In genomic region chr4:182310316-182310715, GRCh38 we compare ENCODE assay signal across 30 cellular contexts.
"Had no signal": no experiment of that assay in that cellular context is flagged by ENCODE, and none has a peak within 500 bp of the region (broad histone marks: within the 10 kb centered on the region; RNA-seq: fewer than 3 reads in every experiment).

No MANE protein-coding gene starts in this region.

- H3K9ac ChIP-seq: neural progenitor cell, parathyroid adenoma had no signal

- H3K36me3 Mint-ChIP-seq: activated CD4-positive, alpha-beta memory T cell treated with anti-CD3 and anti-CD28 coated beads for 36 hours; activated naive CD8-positive, alpha-beta T cell treated with anti-CD3 and anti-CD28 coated beads for 36 hours had no signal

- H2AFZ ChIP-seq: neural progenitor cell, parathyroid adenoma had no signal

- ATAC-seq: esophagus mucosa; naive thymus-derived CD8-positive, alpha-beta T cell; psoas muscle had no signal

- H3K27ac Mint-ChIP-seq: activated CD4-positive, alpha-beta memory T cell treated with anti-CD3 and anti-CD28 coated beads for 36 hours; activated naive CD4-positive, alpha-beta T cell treated with anti-CD3 and anti-CD28 coated beads for 36 hours; activated naive CD8-positive, alpha-beta T cell treated with anti-CD3 and anti-CD28 coated beads for 36 hours; activated T-helper 1 cell treated with anti-CD3 and anti-CD28 coated beads, Interleukin-12 subunit alpha, Interleukin-12 subunit beta, Interleukin-2, Interleukin-4 antibody, amounts not matched to agents 30 ng/mL and 10 ng/mL and 1 ng/mL, durations not matched to agents 14 hours and 24 hours and 36 hours; dendritic cell treated with granulocyte-macrophage colony-stimulating factor and Interleukin-4, amounts not matched to agents 40 ng/mL and 50 ng/mL, for 4 days; endodermal cell; naive thymus-derived CD8-positive, alpha-beta T cell; T-helper 2 cell treated with Interferon-gamma antibody and Interleukin-4, amounts not matched to agents 5 μg/mL and 100 μg/mL, for 36 hours had no signal

- H3K79me2 ChIP-seq: parathyroid adenoma had no signal

- H3K4me1 Mint-ChIP-seq: activated naive CD8-positive, alpha-beta T cell treated with anti-CD3 and anti-CD28 coated beads for 36 hours; endodermal cell; naive thymus-derived CD8-positive, alpha-beta T cell had no signal

- H3K36me3 ChIP-seq: adrenal gland, right atrium auricular region, suprapubic skin, tibial artery had no signal

- H3K4me2 ChIP-seq: neural progenitor cell had no signal

- H3K27ac ChIP-seq: adrenal gland, neural progenitor cell, parathyroid adenoma, psoas muscle, right atrium auricular region, suprapubic skin, tibial artery had no signal

- H3K4me3 Mint-ChIP-seq: activated CD4-positive, alpha-beta memory T cell treated with anti-CD3 and anti-CD28 coated beads for 36 hours; activated naive CD4-positive, alpha-beta T cell treated with anti-CD3 and anti-CD28 coated beads for 36 hours; activated naive CD8-positive, alpha-beta T cell treated with anti-CD3 and anti-CD28 coated beads for 36 hours; activated T-helper 1 cell treated with anti-CD3 and anti-CD28 coated beads, Interleukin-12 subunit alpha, Interleukin-12 subunit beta, Interleukin-2, Interleukin-4 antibody, amounts not matched to agents 30 ng/mL and 10 ng/mL and 1 ng/mL, durations not matched to agents 14 hours and 24 hours and 36 hours; dendritic cell treated with granulocyte-macrophage colony-stimulating factor and Interleukin-4, amounts not matched to agents 40 ng/mL and 50 ng/mL, for 4 days; endodermal cell; naive thymus-derived CD8-positive, alpha-beta T cell; neural progenitor cell; T-helper 2 cell treated with Interferon-gamma antibody and Interleukin-4, amounts not matched to agents 5 μg/mL and 100 μg/mL, for 36 hours had no signal

- DNase-seq: activated CD4-positive, alpha-beta memory T cell treated with anti-CD3 and anti-CD28 coated beads for 36 hours; activated CD4-positive, alpha-beta T cell treated with anti-CD3 and anti-CD28 coated beads for 4 hours; activated CD8-positive, alpha-beta memory T cell treated with anti-CD3 and anti-CD28 coated beads, Interleukin-2, amount 50 U/mL, for 4 hours; activated effector memory CD4-positive, alpha-beta T cell treated with anti-CD3 and anti-CD28 coated beads, Interleukin-2, amount 50 U/mL, for 16 hours; activated naive CD4-positive, alpha-beta T cell treated with anti-CD3 and anti-CD28 coated beads for 36 hours; activated naive CD8-positive, alpha-beta T cell treated with anti-CD3 and anti-CD28 coated beads for 36 hours; activated T-cell treated with anti-CD3 and anti-CD28 coated beads, Interleukin-2, amount 50 U/mL, for 1 hour; adrenal gland; central memory CD4-positive, alpha-beta T cell; endodermal cell; foreskin fibroblast; head of caudate nucleus; hippocampal formation; kidney; naive thymus-derived CD8-positive, alpha-beta T cell; occipital lobe; psoas muscle; stimulated activated CD4-positive, alpha-beta T cell treated with anti-CD3 and anti-CD28 coated beads, Interleukin-15, amount 100 ng/mL, for 24 hours; stimulated activated CD4-positive, alpha-beta T cell treated with anti-CD3 and anti-CD28 coated beads, Interleukin-2, amount 100 ng/mL, for 24 hours; stimulated activated naive CD4-positive, alpha-beta T cell; T-helper 1 cell; tibial artery had no signal

- H3K4me3 ChIP-seq: adrenal gland, neural progenitor cell, psoas muscle, right atrium auricular region, suprapubic skin, tibial artery had no signal

- H3K27me3 ChIP-seq: adrenal gland, neural progenitor cell, right atrium auricular region, suprapubic skin, tibial artery had no signal

- H3K27me3 Mint-ChIP-seq: activated CD4-positive, alpha-beta memory T cell treated with anti-CD3 and anti-CD28 coated beads for 36 hours; dendritic cell treated with granulocyte-macrophage colony-stimulating factor and Interleukin-4, amounts not matched to agents 40 ng/mL and 50 ng/mL, for 4 days; naive thymus-derived CD8-positive, alpha-beta T cell had no signal
